ENCODE assay signal across 8 cellular contexts in the genomic region with DNA sequence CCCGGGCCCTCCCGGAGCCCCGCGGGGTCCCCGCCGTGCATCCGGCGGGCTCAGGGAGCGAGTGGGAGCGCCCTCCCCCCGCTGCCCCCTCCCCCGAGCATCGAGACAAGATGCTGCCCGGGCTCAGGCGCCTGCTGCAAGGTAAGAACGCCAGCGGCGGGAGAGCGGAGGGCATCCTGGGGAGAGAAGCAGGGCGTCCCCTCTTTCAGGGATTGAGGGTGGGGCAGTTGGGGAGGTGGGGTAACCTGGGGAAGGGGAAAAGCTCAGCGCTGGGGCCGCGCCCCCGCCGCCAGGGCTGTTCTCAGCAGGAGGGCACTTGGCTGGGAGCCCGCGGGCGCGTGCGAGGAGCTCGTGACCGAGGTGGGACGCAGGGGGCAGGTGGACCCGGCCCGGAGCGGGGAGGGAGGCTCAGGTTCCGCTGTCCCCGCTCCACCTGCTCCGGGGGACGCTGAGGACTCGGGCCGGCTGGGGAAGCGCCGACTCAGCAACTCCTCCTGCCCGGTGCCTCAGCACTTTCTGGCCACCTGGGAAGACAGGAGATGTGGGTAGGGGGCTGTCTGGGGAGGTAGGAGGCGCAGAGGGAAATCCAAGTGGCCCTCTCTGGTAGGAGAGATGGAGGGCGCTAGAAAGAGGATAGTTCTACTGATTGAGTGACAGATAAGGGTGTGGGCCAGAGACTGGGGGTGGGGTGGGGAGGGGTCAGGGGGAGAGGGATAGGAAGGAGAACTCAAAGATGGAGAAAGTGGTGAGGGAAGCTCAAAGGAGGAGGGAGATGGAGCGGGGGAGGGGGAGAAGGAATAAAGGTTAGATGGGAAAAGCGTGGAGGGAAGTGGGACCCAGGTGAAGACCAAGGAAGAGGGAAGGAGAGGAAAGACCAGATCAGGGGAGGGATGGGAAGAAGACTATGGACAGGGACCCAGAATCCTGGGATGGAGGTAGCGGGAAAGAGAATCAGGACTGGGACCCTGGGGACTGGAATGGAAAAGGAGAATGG. TPM values are rescaled to one million over a fixed set of nuclear protein-coding genes. Genes with fewer than 3 reads are reported as not detected.
A peak's percentile ranks its signal among the peaks of the same experiment; 100 is the strongest.
DNase-seq lines count a peak whose midpoint lies in the region; ATAC-seq, FAIRE-seq and TF ChIP-seq lines count a peak whose summit lies in the region.

No MANE protein-coding gene starts in this region.

- H3K4me1 ChIP-seq in RWPE2 (ENCODE audit: insufficient read depth, poor library complexity, severe bottlenecking) (no peaks in the 10 kb centered on the region), iPS-15b (ENCODE audit: control insufficient read depth, insufficient read depth, low read length) (peaks cover 28% of the 10 kb centered on the region), thoracic aorta (ENCODE audit: control insufficient read depth in 1 of 2, low read depth in 2 of 2) (peaks cover 26 to 33% of the 10 kb centered on the region in 2 donors)

- no peaks in the 10 kb centered on the region for H3K36me3 ChIP-seq in RWPE2 (ENCODE audit: low read depth)
- H3K36me3 ChIP-seq in iPS-15b (ENCODE audit: control insufficient read depth, insufficient read depth, low read length) = no peaks in the 10 kb centered on the region
- no peaks in the 10 kb centered on the region for H3K36me3 ChIP-seq in thoracic aorta

- H3K9me3 ChIP-seq in RWPE2 (ENCODE audit: severe bottlenecking) (no peaks in the 10 kb centered on the region), iPS-15b (ENCODE audit: control insufficient read depth, insufficient read depth, low read length) (no peaks in the 10 kb centered on the region), thoracic aorta (no peaks in the 10 kb centered on the region)

- TF ChIP-seq CTCF in RWPE2 (IDR thresholded peaks at IDR 0.05; ENCODE audit: poor library complexity, severe bottlenecking) (no peak), thoracic aorta (IDR thresholded peaks at IDR 0.05) (no peak)

- ATAC-seq in RWPE2 (ENCODE audit: low read depth) = no peak
- ATAC-seq in thoracic aorta (ENCODE audit: insufficient number of reproducible peaks, low FRiP score, low read depth) = no peak
- ATAC-seq in GM19324 (IDR thresholded peaks at IDR 0.05; ENCODE audit: low FRiP score, unreplicated experiment) = no peak

- no peak for FAIRE-seq in RCC 7860 (lab: Jason Lieb, UNC)

- H3K27me3 ChIP-seq in RWPE2 (ENCODE audit: insufficient read depth, poor library complexity, severe bottlenecking) (peaks cover 42% of the 10 kb centered on the region), iPS-15b (ENCODE audit: control insufficient read depth, insufficient read depth, low read length) (peaks cover 56% of the 10 kb centered on the region), thoracic aorta (replicated peaks; ENCODE audit: insufficient read depth) (peaks cover 16% of the 10 kb centered on the region)

- DNase-seq in activated CD8-positive, alpha-beta memory T cell treated with anti-CD3 and anti-CD28 coated beads, Interleukin-2, amount 50 U/mL, for 48 hours = peak; percentile 55
- DNase-seq in activated CD8-positive, alpha-beta memory T cell treated with anti-CD3 and anti-CD28 coated beads, Interleukin-2, amount 50 U/mL, for 4 hours = no peak
- no peak for DNase-seq in RWPE2 (ENCODE audit: low spot score)
- no peak for DNase-seq in thoracic aorta (ENCODE audit: low spot score)
- DNase-seq in NCI-H1930 (lab: John Stamatoyannopoulos, UW) = no peak
- no peak for DNase-seq in RCC 7860 (ENCODE audit: low spot score)

- no peak overlapping the region for H3K27ac ChIP-seq in RWPE2 (ENCODE audit: poor library complexity, severe bottlenecking)
- H3K27ac ChIP-seq in thoracic aorta = no peak overlapping the region

- no peak overlapping the region for H3K9ac ChIP-seq in iPS-15b (ENCODE audit: low read depth, low read length)

- H3K4me3 ChIP-seq in RWPE2 (ENCODE audit: severe bottlenecking) = peak overlapping the region; percentile 26
- H3K4me3 ChIP-seq in iPS-15b (ENCODE audit: low read depth, low read length) = peak overlapping the region; percentile 85
- H3K4me3 ChIP-seq in thoracic aorta = peak overlapping the region; percentile 73

RNA-seq across cellular contexts. Expression of a gene that starts 0.7 kb away (rescaled TPM):
- total RNA-seq in thoracic aorta = under 1 TPM in 1 of 2 donors, not detected in 1; 0.35 TPM

RNA-seq across cellular contexts. Expression of a gene that starts 34.1 kb away (rescaled TPM):
- total RNA-seq in thoracic aorta = 10 to 100 TPM; 76.0 to 92.3 TPM

RNA-seq across cellular contexts. Expression of a gene that starts 54.4 kb away (rescaled TPM):
- 10 to 100 TPM; 16.6 to 23.6 TPM for total RNA-seq in thoracic aorta

Comparison
In these comparisons a context has a peak if more than half of its experiments do, and no peak if none do; other contexts are left out.
1. H3K4me3 ChIP-seq: peak in every context shown above with its lines; median percentile 85 in iPS-15b; 73 in thoracic aorta; 26 in RWPE2.